ENCODE assay signal across 17 cellular contexts in genomic region chr2:139369423-139370409, GRCh38.
DNase-seq lines count a peak whose midpoint lies in the region; ATAC-seq and TF ChIP-seq lines count a peak whose summit lies in the region.
"Had no signal": no experiment of that assay in that cellular context is flagged by ENCODE, and none has a peak within 500 bp of the region (broad histone marks: within the 10 kb centered on the region; RNA-seq: fewer than 3 reads in every experiment).

No MANE protein-coding gene starts in this region.

- no peak overlapping the region for H3K56ac ChIP-seq in H9 (ENCODE audit: insufficient read length, low read depth, low read length)

- H3K23ac ChIP-seq in H9 (ENCODE audit: insufficient read length, low read depth, low read length) = no peak overlapping the region

- H3K27ac Mint-ChIP-seq in H9 = peak overlapping the region in 2 of 3 experiments; percentile 50 to 80; a peak in 4 of 7 replicates
- no peak overlapping the region for H3K27ac Mint-ChIP-seq in activated naive CD4-positive, alpha-beta T cell treated with anti-CD3 and anti-CD28 coated beads, Interleukin-2, amount 50 U/mL, for 72 hours
- H3K27ac Mint-ChIP-seq: CD8-positive, alpha-beta memory T cell had no signal

- TF ChIP-seq CTCF in H9 (conservative IDR thresholded peaks at IDR 0.05) (no peak), neural cell (IDR thresholded peaks at IDR 0.05; ENCODE audit: poor library complexity, severe bottlenecking) (no peak)

- no peak overlapping the region for H2AK5ac ChIP-seq in H9 (ENCODE audit: insufficient read length, low read length)

- H3K79me1 ChIP-seq in H9 (ENCODE audit: insufficient read depth, low read depth, low read length, poor library complexity, severe bottlenecking) = no peaks in the 10 kb centered on the region

- no peak overlapping the region for H2BK5ac ChIP-seq in H9 (ENCODE audit: insufficient read length, low read length)

- peak overlapping the region; percentile 27 for H3K4me2 ChIP-seq in H9 (ENCODE audit: insufficient read depth, insufficient read length, low read length)
- no peak overlapping the region for H3K4me2 ChIP-seq in neural cell (ENCODE audit: low read length)
- H3K4me2 ChIP-seq: SK-N-SH had no signal

- H2AFZ ChIP-seq in H9 (ENCODE audit: low read length) (no peak overlapping the region), neural cell (ENCODE audit: low read depth, low read length) (no peak overlapping the region)

- no peak overlapping the region for H4K8ac ChIP-seq in H9 (replicated peaks; ENCODE audit: insufficient read length, low read depth, low read length)

- TF ChIP-seq EP300 in neural cell (conservative IDR thresholded peaks at IDR 0.05; ENCODE audit: poor library complexity, severe bottlenecking) = peak; percentile 64

- no peak overlapping the region for H3K9ac ChIP-seq in H9 (ENCODE audit: extremely low read depth, insufficient read length, low read length)
- H3K9ac ChIP-seq in neural cell (ENCODE audit: low read length) = no peak overlapping the region
- H3K9ac ChIP-seq: BLaER1 treated with 17β-estradiol and CSF1 and Interleukin-3, amounts not matched to agents 10 nM and 100 nM; SK-N-SH had no signal

- H2BK120ac ChIP-seq in H9 (ENCODE audit: low read depth, low read length, poor library complexity, severe bottlenecking) = no peak overlapping the region

- no peak overlapping the region for H4K5ac ChIP-seq in H9 (ENCODE audit: insufficient read length, low read depth, low read length)

- H3K36me3 Mint-ChIP-seq in H9 (ENCODE audit: insufficient read depth in 1 of 3, low read depth in 3 of 3) = peaks cover 3 to 9% (median 6%) of the 10 kb centered on the region in 3 experiments; a peak in 6 of 7 replicates
- H3K36me3 Mint-ChIP-seq in activated naive CD4-positive, alpha-beta T cell treated with anti-CD3 and anti-CD28 coated beads, Interleukin-2, amount 50 U/mL, for 72 hours = no peaks in the 10 kb centered on the region
- H3K36me3 Mint-ChIP-seq: CD8-positive, alpha-beta memory T cell had no signal

- no peak overlapping the region for H3K4ac ChIP-seq in H9 (ENCODE audit: low read depth, low read length)

- peaks cover 8% of the 10 kb centered on the region; the same call in 1 of the 2 replicates for H3K4me1 ChIP-seq in H9 (ENCODE audit: insufficient read depth, low read length)

- H3K79me2 ChIP-seq in H9 (ENCODE audit: insufficient read depth, low read length) (no peaks in the 10 kb centered on the region), neural cell (replicated peaks; ENCODE audit: insufficient read depth, low read length) (no peaks in the 10 kb centered on the region)

- no peaks in the 10 kb centered on the region for H3K9me2 ChIP-seq in neural cell (ENCODE audit: insufficient read depth, low read length)
- H3K9me2 ChIP-seq: SK-N-SH had no signal

- no peak for ATAC-seq in GM18498 (IDR thresholded peaks at IDR 0.05; ENCODE audit: unreplicated experiment)
- no peak for ATAC-seq in GM18519 (IDR thresholded peaks at IDR 0.05; ENCODE audit: low FRiP score, unreplicated experiment)
- no peak for ATAC-seq in activated naive CD4-positive, alpha-beta T cell treated with anti-CD3 and anti-CD28 coated beads, Interleukin-2, amount 50 U/mL, for 72 hours

- no peak overlapping the region for H2BK20ac ChIP-seq in H9 (ENCODE audit: low read depth, low read length, poor library complexity, severe bottlenecking)

- H4K20me1 ChIP-seq in H9 (ENCODE audit: control insufficient read depth, insufficient read depth, insufficient read length) (no peaks in the 10 kb centered on the region), neural cell (ENCODE audit: insufficient read depth) (no peaks in the 10 kb centered on the region)
- H4K20me1 ChIP-seq: BLaER1 treated with 17β-estradiol and CSF1 and Interleukin-3, amounts not matched to agents 10 nM and 100 nM had no signal

- H2BK15ac ChIP-seq in H9 (ENCODE audit: low read depth, low read length) = no peak overlapping the region

- no peaks in the 10 kb centered on the region for H3K23me2 ChIP-seq in H9 (ENCODE audit: insufficient read length, low read depth, low read length, poor library complexity, severe bottlenecking)

- H3K4me3 Mint-ChIP-seq in H9 = peak overlapping the region in 1 of 2 experiments; percentile 39; a peak in 3 of 5 replicates
- H3K4me3 Mint-ChIP-seq: CD8-positive, alpha-beta memory T cell had no signal

- no peak overlapping the region for H2BK12ac ChIP-seq in H9 (ENCODE audit: insufficient read length, low read depth, low read length)

- H3K9me3 ChIP-seq in H9 (ENCODE audit: control insufficient read depth, low read depth, low read length) = no peaks in the 10 kb centered on the region
- no peaks in the 10 kb centered on the region for H3K9me3 ChIP-seq in neural cell (ENCODE audit: low read length)
- H3K9me3 ChIP-seq: SK-N-SH had no signal

- H3K27me3 Mint-ChIP-seq in H9 (ENCODE audit: low read depth) = peaks cover 69% of the 10 kb centered on the region
- H3K27me3 Mint-ChIP-seq: CD8-positive, alpha-beta memory T cell had no signal

- H3K4me3 ChIP-seq in neural cell (ENCODE audit: low read length) = no peak overlapping the region
- H3K4me3 ChIP-seq: BLaER1 treated with 17β-estradiol and CSF1 and Interleukin-3, amounts not matched to agents 10 nM and 100 nM had no signal

- no peaks in the 10 kb centered on the region for H3K36me3 ChIP-seq in neural cell (ENCODE audit: insufficient read depth, low read length)
- H3K36me3 ChIP-seq: BLaER1 treated with 17β-estradiol and CSF1 and Interleukin-3, amounts not matched to agents 10 nM and 100 nM had no signal

- H3K9me3 Mint-ChIP-seq in H9 = peaks cover 6% of the 10 kb centered on the region in 2 experiments
- peaks cover 22% of the 10 kb centered on the region in 2 donors for H3K9me3 Mint-ChIP-seq in activated naive CD4-positive, alpha-beta T cell treated with anti-CD3 and anti-CD28 coated beads, Interleukin-2, amount 50 U/mL, for 72 hours

- peak; percentile 39 for DNase-seq in H9
- DNase-seq in NCI-H146 treated with DMSO at 0.1 percent for 48 hours (lab: John Stamatoyannopoulos, UW; ENCODE audit: unreplicated experiment) = peak; percentile 95
- peak; percentile 59 for DNase-seq in iPS DF 19.7 (ENCODE audit: low read depth, low spot score)
- DNase-seq in activated naive CD4-positive, alpha-beta T cell treated with anti-CD3 and anti-CD28 coated beads, Interleukin-2, amount 50 U/mL, for 72 hours (ENCODE audit: low spot score in 2 of 2) = no peak
- DNase-seq in AG08395 (ENCODE audit: low spot score) = no peak
- DNase-seq: CD8-positive, alpha-beta memory T cell; IMR-90; NCI-H1436 treated with DMSO at 0.1 percent for 48 hours; NCI-H2081 treated with DMSO at 0.1 percent for 48 hours; NCI-H510A; NCI-H774; SHP77; SK-N-SH had no signal

- peaks cover 25 to 28% of the 10 kb centered on the region in 2 experiments for H3K4me1 Mint-ChIP-seq in H9
- H3K4me1 Mint-ChIP-seq: CD8-positive, alpha-beta memory T cell had no signal

- no CpG with 5 or more reads among the region's 4 CpGs for WGBS in H9 (ENCODE audit: extremely low coverage, insufficient read length, low lambda C conversion rate)

- H3T11ph ChIP-seq in H9 (ENCODE audit: low read length) = no peak overlapping the region

- no peak overlapping the region for H3K27ac ChIP-seq in H9 (ENCODE audit: insufficient read length, low read depth, low read length)
- no peak overlapping the region for H3K27ac ChIP-seq in neural cell (ENCODE audit: low read length)
- H3K27ac ChIP-seq: BLaER1 treated with 17β-estradiol and CSF1 and Interleukin-3, amounts not matched to agents 10 nM and 100 nM had no signal

- no peak overlapping the region for H3K14ac ChIP-seq in H9 (ENCODE audit: insufficient read depth, low read length)

- H3K27me3 ChIP-seq in H9 (ENCODE audit: insufficient read depth, low read length) = peaks cover 12% of the 10 kb centered on the region; the same call in 1 of the 2 replicates
- H3K27me3 ChIP-seq in neural cell (ENCODE audit: insufficient read depth, low read depth, low read length) = no peaks in the 10 kb centered on the region
- H3K27me3 ChIP-seq: BLaER1 treated with 17β-estradiol and CSF1 and Interleukin-3, amounts not matched to agents 10 nM and 100 nM had no signal

- no peaks in the 10 kb centered on the region for H3F3A ChIP-seq in neural cell (ENCODE audit: insufficient read depth, low read length, poor library complexity, severe bottlenecking)

- no peak overlapping the region for H3K18ac ChIP-seq in H9 (ENCODE audit: insufficient read length, low read depth, low read length)

- TF ChIP-seq RAD21 in neural cell (conservative IDR thresholded peaks at IDR 0.05) = peak; percentile 57

- H4K91ac ChIP-seq in H9 (ENCODE audit: insufficient read length, low read depth, low read length) = no peak overlapping the region

TF ChIP-seq in neural cell, 6 proteins besides CTCF, POLR2A, EP300 and RAD21:
- TF ChIP-seq POLR2AphosphoS5 (IDR thresholded peaks at IDR 0.05) (peak; percentile 33), REST (IDR thresholded peaks at IDR 0.05; ENCODE audit: borderline replicate concordance) (peak; percentile 28), SMC3 (conservative IDR thresholded peaks at IDR 0.05; ENCODE audit: poor library complexity) (peak; percentile 34), EZH2 (IDR thresholded peaks at IDR 0.05; ENCODE audit: borderline replicate concordance, insufficient read depth, low read length, poor library complexity, severe bottlenecking) (no peak)

Comparison
In these comparisons a context has a peak if more than half of its experiments do, and no peak if none do; other contexts are left out.
1. DNase-seq: peak in H9 (single experiment), NCI-H146 treated with DMSO at 0.1 percent for 48 hours (single experiment) and iPS DF 19.7 (single experiment); none in activated naive CD4-positive, alpha-beta T cell treated with anti-CD3 and anti-CD28 coated beads, Interleukin-2, amount 50 U/mL, for 72 hours (0 of 2) and AG08395 (single experiment).
2. H3K27ac Mint-ChIP-seq: peak in H9 (2 of 3); none in activated naive CD4-positive, alpha-beta T cell treated with anti-CD3 and anti-CD28 coated beads, Interleukin-2, amount 50 U/mL, for 72 hours (0 of 2).